In genomic region chr6:4800662-4801061, GRCh38 we compare ENCODE assay signal across 18 cellular contexts. TPM values are rescaled to one million over a fixed set of nuclear protein-coding genes. Genes with fewer than 3 reads are reported as not detected.
DNase-seq lines count a peak whose midpoint lies in the region; ATAC-seq and TF ChIP-seq lines count a peak whose summit lies in the region.
"Had no signal": no experiment of that assay in that cellular context is flagged by ENCODE, and none has a peak within 500 bp of the region (broad histone marks: within the 10 kb centered on the region; RNA-seq: fewer than 3 reads in every experiment).

No MANE protein-coding gene starts in this region.

- POLR2A ChIA-PET in GM10248 (lab: Yijun Ruan, JAX), result no interaction called here

- H3K36me3 ChIP-seq in smooth muscle cell (ENCODE audit: low read depth), result peaks cover 4% of the 10 kb centered on the region

- peaks cover 11% of the 10 kb centered on the region for H3K4me1 ChIP-seq in smooth muscle cell (ENCODE audit: low read depth)

- no peak for DNase-seq in activated T-cell treated with anti-CD3 and anti-CD28 coated beads, Interleukin-2, amount 50 U/mL, for 24 hours
- DNase-seq in activated T-cell treated with anti-CD3 and anti-CD28 coated beads, Interleukin-2, amount 50 U/mL, for 1 hour, result no peak
- no peak for DNase-seq in HFFc6
- no peak for DNase-seq in smooth muscle cell (lab: John Stamatoyannopoulos, UW; ENCODE audit: unreplicated experiment)
- DNase-seq in GM10248 (ENCODE audit: extremely low spot score), result no peak
- DNase-seq in GM13977 (ENCODE audit: low spot score), result no peak
- DNase-seq in effector CD4-positive, alpha-beta T cell, result no peak
- DNase-seq: DMS79, KG1, NCI-H1105 treated with DMSO at 0.1 percent for 48 hours, NCI-H1930, NCI-H2171, NCI-H446 treated with DMSO at 0.1 percent for 48 hours, NCI-H748 treated with DMSO at 0.1 percent for 48 hours, SHP77 had no signal

- H3K9ac ChIP-seq in smooth muscle cell (ENCODE audit: low read depth), result peak overlapping the region; percentile 5

- H3K9me3 Mint-ChIP-seq in activated T-cell treated with anti-CD3 and anti-CD28 coated beads, Interleukin-2, amount 50 U/mL, for 24 hours, result peaks cover 9% of the 10 kb centered on the region
- H3K9me3 Mint-ChIP-seq in HFFc6, result peaks cover 8% of the 10 kb centered on the region
- no peaks in the 10 kb centered on the region for H3K9me3 Mint-ChIP-seq in activated T-helper 17 cell treated with anti-CD3 and anti-CD28 coated beads, Interleukin-2, amount 50 U/mL, for 72 hours

- peak overlapping the region; percentile 16 for H3K27ac Mint-ChIP-seq in activated T-cell treated with anti-CD3 and anti-CD28 coated beads, Interleukin-2, amount 50 U/mL, for 24 hours
- no peak overlapping the region for H3K27ac Mint-ChIP-seq in HFFc6
- H3K27ac Mint-ChIP-seq in activated T-helper 17 cell treated with anti-CD3 and anti-CD28 coated beads, Interleukin-2, amount 50 U/mL, for 72 hours, result peak overlapping the region; percentile 47

- H3K27me3 Mint-ChIP-seq in activated T-cell treated with anti-CD3 and anti-CD28 coated beads, Interleukin-2, amount 50 U/mL, for 24 hours, result no peaks in the 10 kb centered on the region
- no peaks in the 10 kb centered on the region for H3K27me3 Mint-ChIP-seq in HFFc6 (ENCODE audit: insufficient read depth)
- H3K27me3 Mint-ChIP-seq in activated T-helper 17 cell treated with anti-CD3 and anti-CD28 coated beads, Interleukin-2, amount 50 U/mL, for 72 hours, result no peaks in the 10 kb centered on the region

- no peaks in the 10 kb centered on the region for H3K27me3 ChIP-seq in smooth muscle cell (ENCODE audit: low read depth)

- H3K79me2 ChIP-seq in smooth muscle cell (ENCODE audit: low read depth), result peaks cover 98% of the 10 kb centered on the region

- no peak overlapping the region for H3K27ac ChIP-seq in smooth muscle cell (ENCODE audit: low read depth)

- peaks cover 73% of the 10 kb centered on the region for H3K4me1 Mint-ChIP-seq in activated T-cell treated with anti-CD3 and anti-CD28 coated beads, Interleukin-2, amount 50 U/mL, for 24 hours (ENCODE audit: low read depth)
- peaks cover 85% of the 10 kb centered on the region for H3K4me1 Mint-ChIP-seq in HFFc6 (ENCODE audit: low read depth)
- H3K4me1 Mint-ChIP-seq in activated T-helper 17 cell treated with anti-CD3 and anti-CD28 coated beads, Interleukin-2, amount 50 U/mL, for 72 hours, result peaks cover 49% of the 10 kb centered on the region

- H3K36me3 Mint-ChIP-seq in activated T-cell treated with anti-CD3 and anti-CD28 coated beads, Interleukin-2, amount 50 U/mL, for 24 hours (ENCODE audit: low read depth), result peaks cover 5% of the 10 kb centered on the region
- H3K36me3 Mint-ChIP-seq in HFFc6 (ENCODE audit: low read depth), result peaks cover 8% of the 10 kb centered on the region
- H3K36me3 Mint-ChIP-seq in activated T-helper 17 cell treated with anti-CD3 and anti-CD28 coated beads, Interleukin-2, amount 50 U/mL, for 72 hours (ENCODE audit: low read depth), result no peaks in the 10 kb centered on the region

- no peak overlapping the region for H2AFZ ChIP-seq in smooth muscle cell (ENCODE audit: low read depth)

- H3F3A ChIP-seq in smooth muscle cell (ENCODE audit: low read depth), result peaks cover 5% of the 10 kb centered on the region

- no peak overlapping the region for H3K4me3 ChIP-seq in smooth muscle cell

- CTCF ChIA-PET in GM10248 (lab: Yijun Ruan, JAX), result interaction anchor here (1.3 to 2.8 kb wide), 4 partner anchors 11 to 25 kb away, joined by 4 to 18 read pairs (median 8); no protein-coding TSS in a partner anchor

- WGBS in smooth muscle cell (ENCODE audit: low lambda C conversion rate), result 49% methylated on average over 3 of the region's 3 CpGs

- H4K20me1 ChIP-seq in smooth muscle cell (ENCODE audit: low read depth), result peaks cover 98% of the 10 kb centered on the region

- in situ Hi-C loops in GM13977 (cut with MboI; ENCODE audit: low pct_unique_long_range_greater_than_20kb, low sequenced_read_pairs, unreplicated experiment), result no loop called here

- no peak for ATAC-seq in activated T-helper 17 cell treated with anti-CD3 and anti-CD28 coated beads, Interleukin-2, amount 50 U/mL, for 72 hours (replicated peaks)
- ATAC-seq: HCT116, SK-N-SH treated with all-trans-retinoic acid at 6 μM for 48 hours had no signal

- H3K4me3 Mint-ChIP-seq in activated T-cell treated with anti-CD3 and anti-CD28 coated beads, Interleukin-2, amount 50 U/mL, for 24 hours, result no peak overlapping the region
- H3K4me3 Mint-ChIP-seq in HFFc6, result no peak overlapping the region
- H3K4me3 Mint-ChIP-seq in activated T-helper 17 cell treated with anti-CD3 and anti-CD28 coated beads, Interleukin-2, amount 50 U/mL, for 72 hours, result peak overlapping the region; percentile 49

- no peaks in the 10 kb centered on the region for H3K9me3 ChIP-seq in smooth muscle cell (replicated peaks; ENCODE audit: low read depth)

- no peak overlapping the region for H3K4me2 ChIP-seq in smooth muscle cell

- peak; percentile 31; the same call in 1 of the 2 replicates for TF ChIP-seq CTCF in HFFc6 (IDR thresholded peaks at IDR 0.05)
- no peak for TF ChIP-seq CTCF in smooth muscle cell (IDR thresholded peaks at IDR 0.05; ENCODE audit: borderline replicate concordance, insufficient read depth, poor library complexity, severe bottlenecking)
- no peak for TF ChIP-seq CTCF in GM10248 (IDR thresholded peaks at IDR 0.05; ENCODE audit: control extremely low read depth, extremely low read depth, low read depth, missing control alignments)
- no peak for TF ChIP-seq CTCF in GM13977 (IDR thresholded peaks at IDR 0.05; ENCODE audit: extremely low read depth, insufficient read depth, missing control alignments)

RNA-seq across cellular contexts. Expression of gene CDYL, which starts 24.5 kb away (rescaled TPM):
- total RNA-seq in HFFc6 (2021; fragmentation: NEBNext Ultra II Directional; extraction: Animal tissue kit (Norgen Biotek cat#: 25700)), result 10 to 100 TPM; 28.4 to 34.8 (median 33.8) TPM
- total RNA-seq in activated T-helper 17 cell treated with anti-CD3 and anti-CD28 coated beads, Interleukin-2, amount 50 U/mL, for 72 hours, result 10 to 100 TPM; 23.3 to 24.5 TPM
- 34.5 and 49.9 TPM in 2 replicates for total RNA-seq in smooth muscle cell
- polyA plus RNA-seq in smooth muscle cell, result 28.7 and 37.2 TPM in 2 replicates
